In the genomic region with DNA sequence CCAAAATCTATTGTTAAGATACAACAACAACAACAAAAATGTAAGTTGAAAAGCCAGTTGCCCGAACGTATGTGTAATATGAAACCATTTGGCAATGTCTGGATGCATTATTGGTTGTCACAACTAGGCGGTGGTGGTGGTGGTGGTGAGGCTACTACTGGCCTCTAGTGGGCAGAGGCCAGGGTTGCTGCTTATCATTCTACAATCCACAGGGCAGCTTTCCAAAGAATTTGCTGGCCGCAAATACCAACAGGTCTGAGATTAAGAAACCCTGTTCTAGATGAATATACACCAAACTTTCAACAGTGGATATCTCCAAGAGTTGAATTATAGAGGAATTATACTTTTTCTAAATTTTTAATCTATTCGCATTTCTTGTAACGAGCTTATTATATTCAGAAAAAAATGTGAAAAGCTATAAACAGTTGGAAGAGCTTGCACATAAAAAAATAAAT, we compare ENCODE assay signal across 8 cellular contexts. TPM values are rescaled to one million over a fixed set of nuclear protein-coding genes. Genes with fewer than 3 reads are reported as not detected.
DNase-seq lines count a peak whose midpoint lies in the region; ATAC-seq and TF ChIP-seq lines count a peak whose summit lies in the region.

No MANE protein-coding gene starts in this region.

- DNase-seq in BJ (ENCODE audit: low read depth) = no peak
- DNase-seq in H4 (ENCODE audit: low spot score) = peak; percentile 97
- peak; percentile 94 for DNase-seq in NCI-H82 (lab: John Stamatoyannopoulos, UW)
- DNase-seq in myocyte (ENCODE audit: low read depth) = peak; percentile 52
- DNase-seq in NCI-H2171 (lab: John Stamatoyannopoulos, UW) = no peak

- H3K4me1 ChIP-seq in duodenal mucosa (ENCODE audit: control insufficient read depth in 1 of 2, insufficient read depth in 2 of 2, low read length in 2 of 2) = peaks cover 5 to 7% of the 10 kb centered on the region in 2 donors

- no peaks in the 10 kb centered on the region for H3K9me3 ChIP-seq in duodenal mucosa (ENCODE audit: control insufficient read depth in 1 of 2, low read length in 2 of 2)

- peak; percentile 73 for TF ChIP-seq CTCF in BJ (IDR thresholded peaks at IDR 0.05; ENCODE audit: insufficient read depth, low read depth, low read length)

- POLR2A ChIA-PET in BJ (lab: Charles Lee) = no interaction called here

- H3K27ac ChIP-seq in duodenal mucosa (ENCODE audit: low read depth, low read length) = no peak overlapping the region

- ATAC-seq in HG02623 (IDR thresholded peaks at IDR 0.05; ENCODE audit: unreplicated experiment) = no peak
- no peak for ATAC-seq in HG03045 (IDR thresholded peaks at IDR 0.05; ENCODE audit: unreplicated experiment)

- H3K4me3 ChIP-seq in BJ (ENCODE audit: low read depth, low read length) (no peak overlapping the region), duodenal mucosa (ENCODE audit: low read depth in 1 of 2, low read length in 2 of 2) (peak overlapping the region; percentile 73 to 85)

- H3K36me3 ChIP-seq in BJ (ENCODE audit: control insufficient read depth, insufficient read depth, low read length) = no peaks in the 10 kb centered on the region
- H3K36me3 ChIP-seq in duodenal mucosa (ENCODE audit: control insufficient read depth in 1 of 2, insufficient read depth in 2 of 2, low read length in 2 of 2) = no peaks in the 10 kb centered on the region

- CTCF ChIA-PET in BJ (lab: Yijun Ruan, JAX) = interaction anchor here (0.9 to 6.8 kb wide), 27 partner anchors 8 to 131 kb away, joined by 3 to 100 read pairs (median 7); partner anchors contain the start of genes PHGDH and ZNF697

- no peak overlapping the region for H3K9ac ChIP-seq in duodenal mucosa (ENCODE audit: low read depth in 1 of 2, low read length in 2 of 2)

- peaks cover under 1% of the 10 kb centered on the region for H3K27me3 ChIP-seq in BJ (ENCODE audit: control insufficient read depth, insufficient read depth, low read length)
- peaks cover 0 to 3% of the 10 kb centered on the region in 2 donors for H3K27me3 ChIP-seq in duodenal mucosa (ENCODE audit: control insufficient read depth in 1 of 2, insufficient read depth in 2 of 2, low read length in 2 of 2)

RNA-seq across cellular contexts. Expression of gene ZNF697, which starts 26.8 kb away (rescaled TPM):
- polyA plus RNA-seq in BJ (2011; rRNA removed) = 3.2 and 5.7 TPM in 2 replicates
- polyA minus RNA-seq in BJ (2011; rRNA and poly(A)+ RNA removed) = 6.4 and 6.6 TPM in 2 replicates
- 5.3 and 6.2 TPM in 2 replicates for total RNA-seq in H4 (2014; rRNA removed; shearing (Covaris generic))
- total RNA-seq in myocyte = 2.7 and 3.0 TPM in 2 replicates
- 4.0 TPM for polyA plus RNA-seq in myocyte (2012)

RNA-seq across cellular contexts. Expression of gene PHGDH, which starts 36.9 kb away (rescaled TPM):
- 138 and 287 TPM in 2 replicates for polyA plus RNA-seq in BJ (2011; rRNA removed)
- 146 and 148 TPM in 2 replicates for polyA minus RNA-seq in BJ (2011; rRNA and poly(A)+ RNA removed)
- total RNA-seq in H4 (2014; rRNA removed; shearing (Covaris generic)) = 338 and 346 TPM in 2 replicates
- total RNA-seq in myocyte = 23.9 and 26.6 TPM in 2 replicates
- 193 TPM for polyA plus RNA-seq in myocyte (2012)

Comparison
In these comparisons a context has a peak if more than half of its experiments do, and no peak if none do; other contexts are left out.
1. DNase-seq: peak in H4 (single experiment), NCI-H82 (single experiment) and myocyte (single experiment); none in BJ (single experiment) and NCI-H2171 (single experiment).
2. RNA of gene PHGDH, which starts 36.9 kb away (total RNA-seq): 338 to 346 TPM in H4; 23.9 to 26.6 TPM in myocyte; every median in the first group is over 10 times any median in the second.